ENCODE assay signal across 14 cellular contexts in genomic region chr5:126852916-126853315, GRCh38.
DNase-seq lines count a peak whose midpoint lies in the region; ATAC-seq, FAIRE-seq and TF ChIP-seq lines count a peak whose summit lies in the region.
"Had no signal": no experiment of that assay in that cellular context is flagged by ENCODE, and none has a peak within 500 bp of the region (broad histone marks: within the 10 kb centered on the region; RNA-seq: fewer than 3 reads in every experiment).

No MANE protein-coding gene starts in this region.

- TF ChIP-seq RAD21 in K562 (CRISPR knock-in tag; conservative IDR thresholded peaks at IDR 0.05 in 1 of 2, IDR thresholded peaks at IDR 0.05 in 1 of 2): no peak

- WGBS in K562 (ENCODE audit: insufficient coverage, low coverage, missing lambda C conversion rate): 22% methylated on average over 6 of the region's 6 CpGs
- WGBS in hepatocyte (ENCODE audit: low lambda C conversion rate, missing lambda C conversion rate): 88% methylated on average over 6 of the region's 6 CpGs

- no peaks in the 10 kb centered on the region for H3K27me3 Mint-ChIP-seq in CD8-positive, alpha-beta T cell (ENCODE audit: low read depth)
- no peaks in the 10 kb centered on the region for H3K27me3 Mint-ChIP-seq in neural crest cell (ENCODE audit: low read depth)

- no peak for FAIRE-seq in K562 (lab: Jason Lieb, UNC)

- CTCF ChIA-PET in CD8-positive, alpha-beta T cell (lab: Charles Lee): interaction anchor here (1.1 to 3.7 kb wide), 4 partner anchors 15 to 119 kb away, joined by 4 to 15 read pairs (median 7); partner anchors contain the start of gene LMNB1
- CTCF ChIA-PET in K562 (lab: Yijun Ruan, JAX; ENCODE audit: low intra/inter-chr PET ratio): no interaction called here

- TF ChIP-seq CTCF in CD8-positive, alpha-beta T cell (IDR thresholded peaks at IDR 0.05): no peak
- TF ChIP-seq CTCF in K562 (IDR thresholded peaks at IDR 0.05 in 2 of 3, conservative IDR thresholded peaks at IDR 0.05 in 1 of 3; ENCODE audit: insufficient read depth in 2 of 3, low read depth in 1 of 3, low read length in 3 of 3) (no peak), neural crest cell (conservative IDR thresholded peaks at IDR 0.05) (no peak), hepatocyte (IDR thresholded peaks at IDR 0.05; ENCODE audit: poor library complexity) (no peak)

- no peak for TF ChIP-seq EP300 in K562 (IDR thresholded peaks at IDR 0.05; ENCODE audit: low read length)

- no peaks in the 10 kb centered on the region for H3K27me3 ChIP-seq in CD8-positive, alpha-beta T cell (ENCODE audit: insufficient read depth, low read length)
- H3K27me3 ChIP-seq in K562 (ENCODE audit: control insufficient read depth in 2 of 2, insufficient read depth in 2 of 2, low read length in 2 of 2) (no peaks in the 10 kb centered on the region), hepatocyte (no peaks in the 10 kb centered on the region)

- H3K27ac ChIP-seq in CD8-positive, alpha-beta T cell (ENCODE audit: low read depth, low read length): peak overlapping the region; percentile 56
- H3K27ac ChIP-seq in K562 (ENCODE audit: extremely low read depth, low read depth, low read length) (no peak overlapping the region), hepatocyte (no peak overlapping the region)

- ATAC-seq in CD8-positive, alpha-beta T cell: no peak
- ATAC-seq in K562: no peak
- no peak for ATAC-seq in GM18520 (IDR thresholded peaks at IDR 0.05; ENCODE audit: unreplicated experiment)

- intact Hi-C loops in CD8-positive, alpha-beta T cell (cut with DNase I, micrococcal nuclease): loop anchor here (1.0 to 5.0 kb wide), 6 partner anchors 8 to 1229 kb away; partner anchors contain the start of genes SLC12A2 (in 2 of the 2), C5orf63 (in 1 of the 2), LMNB1 (in 1 of the 2) and MARCHF3 (in 1 of the 2)
- intact Hi-C loops in K562 (cut with micrococcal nuclease): no loop called here
- intact Hi-C loops in posterior cingulate gyrus (cut with DNase I): no loop called here

- TF ChIP-seq POLR2A in K562 (conservative IDR thresholded peaks at IDR 0.05): no peak

- H3K36me3 Mint-ChIP-seq in CD8-positive, alpha-beta T cell: peaks cover 7% of the 10 kb centered on the region
- peaks cover 27% of the 10 kb centered on the region for H3K36me3 Mint-ChIP-seq in neural crest cell (ENCODE audit: low read depth)

- 0 out of 2 replicates have a peak overlapping the region, but pooled peaks have one; percentile 9 for H2AFZ ChIP-seq in K562 (ENCODE audit: low read depth, low read length)
- no peak overlapping the region for H2AFZ ChIP-seq in hepatocyte

- H3K4me2 ChIP-seq in K562 (ENCODE audit: insufficient read depth, low read length) (no peak overlapping the region), hepatocyte (no peak overlapping the region)

- no peak overlapping the region for H3K9ac ChIP-seq in K562 (ENCODE audit: insufficient read depth in 1 of 2, low read depth in 2 of 2, low read length in 2 of 2)

- H3K4me3 Mint-ChIP-seq in CD8-positive, alpha-beta T cell: peak overlapping the region; percentile 88
- peak overlapping the region; percentile 23 for H3K4me3 Mint-ChIP-seq in neural crest cell

- no peaks in the 10 kb centered on the region for H3K9me3 ChIP-seq in CD8-positive, alpha-beta T cell (ENCODE audit: low read length)
- H3K9me3 ChIP-seq in K562 (replicated peaks; ENCODE audit: control insufficient read depth, insufficient read depth, low read depth, low read length) (no peaks in the 10 kb centered on the region), hepatocyte (ENCODE audit: low read depth) (no peaks in the 10 kb centered on the region)

- BruUV-seq in K562 (replicated peaks; lab: Mats Ljungman, UMichigan): no TSS peak

- peak in 3 of 7 experiments; percentile 17 to 58 (median 50) for DNase-seq in CD8-positive, alpha-beta T cell
- peak; percentile 32 for DNase-seq in LHCN-M2 (ENCODE audit: low read depth)
- no peak for DNase-seq in K562 (ENCODE audit: extremely low read depth in 1 of 4, low spot score in 3 of 4)
- no peak for DNase-seq in neural crest cell (ENCODE audit: low read depth, low spot score)
- DNase-seq in hepatocyte (ENCODE audit: low spot score): no peak
- no peak for DNase-seq in posterior cingulate gyrus
- DNase-seq in HUDEP-2 (lab: John Stamatoyannopoulos, UW; ENCODE audit: unreplicated experiment in 76 of 76): no peak
- DNase-seq: GF-D8; head of caudate nucleus; IMR-90; NCI-H1105; NCI-H226; stimulated activated CD4-positive, alpha-beta T cell treated with anti-CD3 and anti-CD28 coated beads, Interleukin-2, amount 100 ng/mL, for 48 hours had no signal

- no peaks in the 10 kb centered on the region for H3K9me2 ChIP-seq in hepatocyte (replicated peaks; ENCODE audit: insufficient read depth)

- H3K9me1 ChIP-seq in K562 (ENCODE audit: control insufficient read depth, insufficient read depth, low read length): no peaks in the 10 kb centered on the region

- in situ Hi-C loops in K562 (cut with MboI): no loop called here

- H3K4me1 Mint-ChIP-seq in CD8-positive, alpha-beta T cell (ENCODE audit: low read depth): peaks cover 64% of the 10 kb centered on the region
- H3K4me1 Mint-ChIP-seq in neural crest cell: peaks cover 74% of the 10 kb centered on the region

- no peaks in the 10 kb centered on the region for H3K36me3 ChIP-seq in CD8-positive, alpha-beta T cell (ENCODE audit: insufficient read depth, low read length)
- H3K36me3 ChIP-seq in K562 (ENCODE audit: control insufficient read depth, insufficient read depth, low read length) (no peaks in the 10 kb centered on the region), hepatocyte (replicated peaks; ENCODE audit: insufficient read depth, low read depth) (no peaks in the 10 kb centered on the region)

- peak overlapping the region; percentile 98 for H3K27ac Mint-ChIP-seq in CD8-positive, alpha-beta T cell
- H3K27ac Mint-ChIP-seq in neural crest cell (ENCODE audit: unreplicated experiment): no peak overlapping the region

- peaks cover 38% of the 10 kb centered on the region for H3K4me1 ChIP-seq in CD8-positive, alpha-beta T cell (ENCODE audit: insufficient read depth, low read length)
- H3K4me1 ChIP-seq in K562 (replicated peaks in 1 of 2; ENCODE audit: control insufficient read depth in 2 of 2, insufficient read depth in 2 of 2, low read length in 2 of 2) (peaks cover 4 to 8% of the 10 kb centered on the region in 2 experiments; a peak in 3 of 5 replicates), hepatocyte (ENCODE audit: insufficient read depth) (peaks cover 7% of the 10 kb centered on the region)

- H3K4me3 ChIP-seq in CD8-positive, alpha-beta T cell (ENCODE audit: low read depth, low read length): peak overlapping the region; percentile 47
- H3K4me3 ChIP-seq in K562 (no peak overlapping the region), hepatocyte (no peak overlapping the region)

- POLR2A ChIA-PET in CD8-positive, alpha-beta T cell (lab: Charles Lee): interaction anchor here (0.6 to 5.8 kb wide), 19 partner anchors 13 to 403 kb away, joined by 3 to 82 read pairs (median 5); partner anchors contain the start of genes C5orf63, LMNB1 and MARCHF3
- POLR2A ChIA-PET in K562 (lab: Yijun Ruan, JAX): interaction anchor here (1.1 kb wide), 1 partner anchor 68 kb away, joined by 3 read pairs; no protein-coding TSS in a partner anchor

- H4K20me1 ChIP-seq in K562 (replicated peaks; ENCODE audit: control insufficient read depth, insufficient read depth, low read length) (no peaks in the 10 kb centered on the region), hepatocyte (ENCODE audit: insufficient read depth, poor library complexity, severe bottlenecking) (no peaks in the 10 kb centered on the region)

- H3K79me2 ChIP-seq in K562 (ENCODE audit: control insufficient read depth, insufficient read depth, low read length) (no peaks in the 10 kb centered on the region), hepatocyte (no peaks in the 10 kb centered on the region)

- peaks cover 5% of the 10 kb centered on the region for H3K9me3 Mint-ChIP-seq in CD8-positive, alpha-beta T cell
- H3K9me3 Mint-ChIP-seq in neural crest cell: peaks cover 3% of the 10 kb centered on the region

TF ChIP-seq in K562, 482 proteins besides CTCF, POLR2A, EP300 and RAD21:
- TF ChIP-seq BRF2 (IDR thresholded peaks at IDR 0.05; ENCODE audit: borderline replicate concordance, insufficient read depth, insufficient read length): no peak
- no peak for TF ChIP-seq ESRRB (CRISPR knock-in tag; IDR thresholded peaks at IDR 0.05; ENCODE audit: borderline replicate concordance)
- TF ChIP-seq ZBED1 (IDR thresholded peaks at IDR 0.05): no peak
- TF ChIP-seq PYGO2 (tag; IDR thresholded peaks at IDR 0.05): no peak

Comparison
In these comparisons a context has a peak if more than half of its experiments do, and no peak if none do; other contexts are left out.
1. intact Hi-C loops: an anchor here in CD8-positive, alpha-beta T cell (1.0 to 5.0 kb wide); none called in K562 and posterior cingulate gyrus.